In genomic region chr16:87207509-87207908, GRCh38 we compare ENCODE assay signal across 13 cellular contexts.
A peak's percentile ranks its signal among the peaks of the same experiment; 100 is the strongest.
DNase-seq lines count a peak whose midpoint lies in the region; ATAC-seq and TF ChIP-seq lines count a peak whose summit lies in the region.
"Had no signal": no experiment of that assay in that cellular context is flagged by ENCODE, and none has a peak within 500 bp of the region (broad histone marks: within the 10 kb centered on the region; RNA-seq: fewer than 3 reads in every experiment).

No MANE protein-coding gene starts in this region.

- no peak for TF ChIP-seq EP300 in suprapubic skin (IDR thresholded peaks at IDR 0.05)

- no peaks in the 10 kb centered on the region for H3K27me3 ChIP-seq in mammary epithelial cell (ENCODE audit: insufficient read depth, low read length)
- H3K27me3 ChIP-seq in suprapubic skin = no peaks in the 10 kb centered on the region
- H3K27me3 ChIP-seq in Karpas-422 (ENCODE audit: low read length) = no peaks in the 10 kb centered on the region

- CTCF ChIA-PET in mammary epithelial cell (lab: Charles Lee; ENCODE audit: low non-redundant PET) = interaction anchor here (0.7 kb wide), 1 partner anchor 540 kb away, joined by 3 read pairs; no protein-coding TSS in a partner anchor

- no peaks in the 10 kb centered on the region for H4K20me1 ChIP-seq in mammary epithelial cell (ENCODE audit: insufficient read depth, low read length)
- H4K20me1 ChIP-seq in Karpas-422 (ENCODE audit: insufficient read depth, low read depth, low read length) = no peaks in the 10 kb centered on the region

- H3K4me1 ChIP-seq in mammary epithelial cell (ENCODE audit: insufficient read depth, low read length) (peaks cover 21% of the 10 kb centered on the region), suprapubic skin (peaks cover 16% of the 10 kb centered on the region), Karpas-422 (ENCODE audit: low read length) (no peaks in the 10 kb centered on the region)

- dilution Hi-C loops in mammary epithelial cell (cut with HindIII; ENCODE audit: low sequenced_read_pairs) = no loop called here

- H3K9ac ChIP-seq in mammary epithelial cell (ENCODE audit: insufficient read depth, low read length) = no peak overlapping the region
- H3K9ac ChIP-seq in Karpas-422 (ENCODE audit: low read length) = no peak overlapping the region

- H3K36me3 ChIP-seq in mammary epithelial cell (ENCODE audit: insufficient read depth, low read length) (no peaks in the 10 kb centered on the region), suprapubic skin (no peaks in the 10 kb centered on the region), Karpas-422 (ENCODE audit: insufficient read depth, low read length) (no peaks in the 10 kb centered on the region)
- H3K36me3 ChIP-seq: WERI-Rb-1 had no signal

- 10% methylated on average over 7 of the region's 7 CpGs for WGBS in mammary epithelial cell (ENCODE audit: low coverage, missing lambda C conversion rate)
- WGBS in suprapubic skin = 39% methylated on average over 7 of the region's 7 CpGs

- in situ Hi-C loops in mammary epithelial cell (cut with MboI; ENCODE audit: low sequenced_read_pairs in 2 of 2) = no loop called here

- DNase-seq in HCEC 1CT = peak; percentile 88
- DNase-seq in mammary epithelial cell = no peak
- peak; percentile 95 for DNase-seq in iris pigment epithelial cell (ENCODE audit: low read depth)
- DNase-seq in suprapubic skin (ENCODE audit: low spot score in 2 of 2) = no peak
- DNase-seq in Kasumi-1 (lab: John Stamatoyannopoulos, UW) = no peak
- no peak for DNase-seq in Karpas-422
- DNase-seq: cortex of kidney, DMS153, naive B cell, NCI-H2081 treated with DMSO at 0.1 percent for 48 hours, WERI-Rb-1 had no signal

- H3K27ac ChIP-seq in mammary epithelial cell (ENCODE audit: insufficient read depth, low read depth, low read length) = peak overlapping the region; percentile 35
- peak overlapping the region; percentile 36 for H3K27ac ChIP-seq in suprapubic skin
- H3K27ac ChIP-seq in Karpas-422 (ENCODE audit: low read length) = no peak overlapping the region
- H3K27ac ChIP-seq: WERI-Rb-1 had no signal

- no TSS peak for BruUV-seq in mammary epithelial cell (replicated peaks; lab: Mats Ljungman, UMichigan)

- H3K9me3 ChIP-seq in mammary epithelial cell (replicated peaks; ENCODE audit: insufficient read depth, low read length) = no peaks in the 10 kb centered on the region
- H3K9me3 ChIP-seq in suprapubic skin = no peaks in the 10 kb centered on the region
- H3K9me3 ChIP-seq in Karpas-422 (ENCODE audit: low read length) = no peaks in the 10 kb centered on the region

- no peak for TF ChIP-seq CTCF in mammary epithelial cell (conservative IDR thresholded peaks at IDR 0.05 in 1 of 2, IDR thresholded peaks at IDR 0.05 in 1 of 2; ENCODE audit: extremely low read depth in 1 of 2, insufficient read depth in 1 of 2, low read depth in 1 of 2, low read length in 2 of 2)
- TF ChIP-seq CTCF in suprapubic skin (IDR thresholded peaks at IDR 0.05) = no peak

- intact Hi-C loops in mammary epithelial cell (cut with micrococcal nuclease) = loop anchor here (5.0 kb wide), 1 partner anchor 45 kb away; no protein-coding TSS in a partner anchor

- H3K9me2 ChIP-seq in Karpas-422 (replicated peaks; ENCODE audit: insufficient read depth, low read length) = no peaks in the 10 kb centered on the region

- H3K4me3 ChIP-seq in mammary epithelial cell (replicated peaks in 1 of 3; ENCODE audit: insufficient read depth in 1 of 3, low read depth in 2 of 3, low read length in 3 of 3) (no peak overlapping the region), suprapubic skin (no peak overlapping the region), Karpas-422 (ENCODE audit: low read length) (no peak overlapping the region)

- ATAC-seq in HG03571 (IDR thresholded peaks at IDR 0.05; ENCODE audit: unreplicated experiment) (no peak), HG02759 (IDR thresholded peaks at IDR 0.05; ENCODE audit: unreplicated experiment) (no peak)

- TF ChIP-seq POLR2A in suprapubic skin (IDR thresholded peaks at IDR 0.05) = no peak

- H2AFZ ChIP-seq in mammary epithelial cell (ENCODE audit: low read depth, low read length) (peak overlapping the region; percentile 10), Karpas-422 (ENCODE audit: low read length) (no peak overlapping the region)

- H3K79me2 ChIP-seq in mammary epithelial cell (ENCODE audit: insufficient read depth, low read length) (no peaks in the 10 kb centered on the region), Karpas-422 (ENCODE audit: low read length) (no peaks in the 10 kb centered on the region)

- H3K4me2 ChIP-seq in mammary epithelial cell (ENCODE audit: insufficient read depth, low read depth, low read length) (peak overlapping the region; percentile 49), Karpas-422 (ENCODE audit: low read depth, low read length, poor library complexity, severe bottlenecking) (no peak overlapping the region)

Comparison
In these comparisons a context has a peak if more than half of its experiments do, and no peak if none do; other contexts are left out.
1. DNase-seq: peak in HCEC 1CT (single experiment) and iris pigment epithelial cell (single experiment); none in mammary epithelial cell (single experiment), suprapubic skin (0 of 2), Kasumi-1 (0 of 2) and Karpas-422 (single experiment).